In genomic region chr2:12434609-12435008, GRCh38 we compare ENCODE assay signal across 1 cellular context.
TF ChIP-seq lines count a peak whose summit lies in the region.

No MANE protein-coding gene starts in this region.

TF ChIP-seq in K562, 482 proteins besides CTCF, POLR2A, EP300 and RAD21 (continued from another document and continues in another):
- TF ChIP-seq ZNF407 (IDR thresholded peaks at IDR 0.05; ENCODE audit: low read depth) (no peak), ZSCAN32 (CRISPR knock-in tag; IDR thresholded peaks at IDR 0.05) (no peak), ZNF121 (CRISPR knock-in tag; conservative IDR thresholded peaks at IDR 0.05) (no peak), CTBP1 (IDR thresholded peaks at IDR 0.05; ENCODE audit: borderline replicate concordance) (peak; percentile 94; the same call in 1 of the 2 replicates), ZNF239 (CRISPR knock-in tag; IDR thresholded peaks at IDR 0.05) (no peak), HMBOX1 (IDR thresholded peaks at IDR 0.05) (peak; percentile 91), ZNF592 (IDR thresholded peaks at IDR 0.05) (no peak; the same call in 1 of the 2 replicates), NR4A1 (CRISPR knock-in tag; IDR thresholded peaks at IDR 0.05) (no peak), NR4A1 (tag; IDR thresholded peaks at IDR 0.05) (peak; percentile 56; the same call in 1 of the 2 replicates), FOXK2 (conservative IDR thresholded peaks at IDR 0.05 in 1 of 2, IDR thresholded peaks at IDR 0.05 in 1 of 2; ENCODE audit: low read depth in 2 of 2) (no peak), KHSRP (IDR thresholded peaks at IDR 0.05) (no peak), EHMT2 (IDR thresholded peaks at IDR 0.05) (peak; percentile 68; the same call in 1 of the 2 replicates), TRIM24 (IDR thresholded peaks at IDR 0.05) (peak; percentile 76 to 84; a peak in 3 of 4 replicates), ARID1B (IDR thresholded peaks at IDR 0.05) (peak; percentile 96), FOXA3 (CRISPR knock-in tag; conservative IDR thresholded peaks at IDR 0.05 in 1 of 2, IDR thresholded peaks at IDR 0.05 in 1 of 2) (0 out of 4 replicates have a peak, but pooled peaks of 1 of the 2 experiments have one; percentile 6), KLF13 (tag; IDR thresholded peaks at IDR 0.05; ENCODE audit: borderline replicate concordance, low read depth) (no peak), FOXM1 (IDR thresholded peaks at IDR 0.05; ENCODE audit: low read depth) (peak; percentile 79), FOXM1 (CRISPR knock-in tag; IDR thresholded peaks at IDR 0.05; ENCODE audit: low read depth) (no peak), NFE2L1 (tag; IDR thresholded peaks at IDR 0.05; ENCODE audit: borderline replicate concordance, low read depth) (no peak), SETDB1 (IDR thresholded peaks at IDR 0.05; ENCODE audit: low read length) (no peak), RUNX1 (IDR thresholded peaks at IDR 0.05; ENCODE audit: low read depth) (no peak), ZBTB40 (IDR thresholded peaks at IDR 0.05) (no peak), ZBTB40 (CRISPR knock-in tag; IDR thresholded peaks at IDR 0.05) (no peak), E2F1 (CRISPR knock-in tag; IDR thresholded peaks at IDR 0.05) (no peak), NR2C2 (CRISPR knock-in tag; IDR thresholded peaks at IDR 0.05) (no peak), NR2C2 (tag; IDR thresholded peaks at IDR 0.05) (no peak), ZZZ3 (IDR thresholded peaks at IDR 0.05) (no peak), ATF2 (CRISPR knock-in tag; IDR thresholded peaks at IDR 0.05) (no peak), SMARCE1 (IDR thresholded peaks at IDR 0.05) (peak; percentile 82), NCOA2 (IDR thresholded peaks at IDR 0.05; ENCODE audit: partially characterized antibody in 2 of 2) (no peak), DACH1 (IDR thresholded peaks at IDR 0.05; ENCODE audit: partially characterized antibody) (no peak), CREM (IDR thresholded peaks at IDR 0.05; ENCODE audit: low read depth) (0 out of 2 replicates have a peak, but pooled peaks have one; percentile 7), ZNF511 (CRISPR knock-in tag; IDR thresholded peaks at IDR 0.05) (no peak)
